Comparison of ENCODE assay signal across 1 cellular context in the genomic region with DNA sequence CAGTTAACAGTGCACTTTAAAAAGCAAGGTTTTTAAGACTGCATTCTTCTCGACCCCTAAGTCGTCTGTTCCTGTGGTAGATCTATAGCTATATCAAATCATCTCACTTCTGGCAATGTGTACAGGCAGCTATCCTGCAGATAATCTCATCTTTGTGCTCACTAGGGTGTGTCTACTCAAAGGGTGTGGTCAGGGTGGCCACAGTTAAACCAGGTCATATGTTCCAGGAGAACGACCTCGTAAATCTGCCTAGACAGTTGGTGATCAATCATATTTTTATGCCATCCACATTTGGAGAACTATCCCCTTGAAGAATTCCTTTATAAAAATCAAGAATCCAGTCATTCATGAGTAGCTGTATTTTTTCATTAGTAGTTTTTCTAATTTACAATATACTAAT.
TF ChIP-seq lines count a peak whose summit lies in the region.

No MANE protein-coding gene starts in this region.

TF ChIP-seq in HCT116, 20 proteins besides CTCF, POLR2A, EP300 and RAD21 (continued from another document):
- peak; percentile 44; the same call in 1 of the 2 replicates for TF ChIP-seq SP1 (IDR thresholded peaks at IDR 0.05; ENCODE audit: low read depth)
- TF ChIP-seq JUND (IDR thresholded peaks at IDR 0.05) = peak; percentile 37; the same call in 1 of the 2 replicates
TF ChIP-seq in HCT116: peak in this region for 3.
